Comparison of ENCODE assay signal across 37 cellular contexts in genomic region chr2:150522269-150522668, GRCh38. TPM values are rescaled to one million over a fixed set of nuclear protein-coding genes. Genes with fewer than 3 reads are reported as not detected.
"Had no signal": no experiment of that assay in that cellular context is flagged by ENCODE, and none has a peak within 500 bp of the region (broad histone marks: within the 10 kb centered on the region; RNA-seq: fewer than 3 reads in every experiment).

No MANE protein-coding gene starts in this region.

- H3K36me3 ChIP-seq: MG63, SJCRH30, WERI-Rb-1 had no signal

- H3K27ac ChIP-seq: SJCRH30, SK-N-MC, WERI-Rb-1 had no signal

- H3K27me3 Mint-ChIP-seq: activated CD4-positive, alpha-beta memory T cell treated with anti-CD3 and anti-CD28 coated beads, Interleukin-2, amount 10 ng/mL, durations not matched to agents 7 days and 5 days; activated CD8-positive, alpha-beta memory T cell treated with anti-CD3 and anti-CD28 coated beads, Interleukin-2, amount 10 ng/mL, durations not matched to agents 7 days and 5 days; activated naive CD8-positive, alpha-beta T cell treated with anti-CD3 and anti-CD28 coated beads, Interleukin-2, amount 10 ng/mL, durations not matched to agents 7 days and 5 days had no signal

- H3K9me3 Mint-ChIP-seq: activated naive CD8-positive, alpha-beta T cell treated with anti-CD3 and anti-CD28 coated beads, Interleukin-2, amount 10 ng/mL, durations not matched to agents 7 days and 5 days had no signal

- H3K27ac Mint-ChIP-seq: activated CD4-positive, alpha-beta memory T cell treated with anti-CD3 and anti-CD28 coated beads, Interleukin-2, amount 10 ng/mL, durations not matched to agents 7 days and 5 days; activated CD8-positive, alpha-beta memory T cell treated with anti-CD3 and anti-CD28 coated beads, Interleukin-2, amount 10 ng/mL, durations not matched to agents 7 days and 5 days; activated naive CD8-positive, alpha-beta T cell treated with anti-CD3 and anti-CD28 coated beads, Interleukin-2, amount 10 ng/mL, durations not matched to agents 7 days and 5 days; activated T-cell treated with anti-CD3 and anti-CD28 coated beads, Interleukin-2, amount 50 U/mL, for 72 hours; activated T-helper 17 cell treated with anti-CD3 and anti-CD28 coated beads, Interleukin-2, amount 50 U/mL, for 72 hours had no signal

- H3K4me3 ChIP-seq: MG63, SJCRH30, SK-N-MC had no signal

- FAIRE-seq: bronchial epithelial cell had no signal

- ATAC-seq: activated CD8-positive, alpha-beta memory T cell treated with anti-CD3 and anti-CD28 coated beads, Interleukin-2, amount 10 ng/mL, durations not matched to agents 7 days and 5 days; activated T-cell treated with anti-CD3 and anti-CD28 coated beads, Interleukin-2, amount 50 U/mL, for 72 hours; activated T-helper 17 cell treated with anti-CD3 and anti-CD28 coated beads, Interleukin-2, amount 50 U/mL, for 72 hours had no signal

- H3K9me3 ChIP-seq: MG63, SJCRH30 had no signal

- H3K36me3 Mint-ChIP-seq: activated CD8-positive, alpha-beta memory T cell treated with anti-CD3 and anti-CD28 coated beads, Interleukin-2, amount 10 ng/mL, durations not matched to agents 7 days and 5 days; activated naive CD8-positive, alpha-beta T cell treated with anti-CD3 and anti-CD28 coated beads, Interleukin-2, amount 10 ng/mL, durations not matched to agents 7 days and 5 days had no signal

- DNase-seq: activated CD4-positive, alpha-beta memory T cell treated with anti-CD3 and anti-CD28 coated beads, Interleukin-2, amount 10 ng/mL, durations not matched to agents 7 days and 5 days; activated CD4-positive, alpha-beta T cell treated with anti-CD3 and anti-CD28 coated beads for 1 hour; activated CD4-positive, alpha-beta T cell treated with anti-CD3 and anti-CD28 coated beads for 48 hours; activated CD4-positive, CD25-positive, alpha-beta regulatory T cell; activated CD8-positive, alpha-beta memory T cell treated with anti-CD3 and anti-CD28 coated beads for 24 hours; activated CD8-positive, alpha-beta memory T cell treated with anti-CD3 and anti-CD28 coated beads, Interleukin-2, amount 10 ng/mL, durations not matched to agents 7 days and 5 days; activated CD8-positive, alpha-beta memory T cell treated with anti-CD3 and anti-CD28 coated beads, Interleukin-2, amount 50 U/mL, for 48 hours; activated effector memory CD4-positive, alpha-beta T cell treated with anti-CD3 and anti-CD28 coated beads, Interleukin-2, amount 50 U/mL, for 16 hours; activated naive CD4-positive, alpha-beta T cell; activated naive CD4-positive, alpha-beta T cell treated with anti-CD3 and anti-CD28 coated beads, Interleukin-2, amount 50 U/mL, for 16 hours; activated naive CD8-positive, alpha-beta T cell treated with anti-CD3 and anti-CD28 coated beads, Interleukin-2, amount 10 ng/mL, durations not matched to agents 7 days and 5 days; activated T-cell treated with anti-CD3 and anti-CD28 coated beads, Interleukin-2, amount 50 U/mL, for 72 hours; caudate nucleus; cerebellar nuclear complex; Kasumi-1; KG1; MG63; NCI-H1048; NCI-H1105 treated with DMSO at 0.1 percent for 48 hours; NCI-H1436; NCI-H1694; NCI-H1930; NCI-H2081 treated with DMSO at 0.1 percent for 48 hours; NCI-H345; NCI-H524 treated with DMSO at 0.1 percent for 48 hours; NK-92 treated with Interleukin-12 subunit alpha and Interleukin-12 subunit beta, amount 100 ng/mL, for 24 hours; SHP77; SJCRH30; T1000; WERI-Rb-1 had no signal

- H3K4me3 Mint-ChIP-seq: activated CD4-positive, alpha-beta memory T cell treated with anti-CD3 and anti-CD28 coated beads, Interleukin-2, amount 10 ng/mL, durations not matched to agents 7 days and 5 days; activated CD8-positive, alpha-beta memory T cell treated with anti-CD3 and anti-CD28 coated beads, Interleukin-2, amount 10 ng/mL, durations not matched to agents 7 days and 5 days; activated naive CD8-positive, alpha-beta T cell treated with anti-CD3 and anti-CD28 coated beads, Interleukin-2, amount 10 ng/mL, durations not matched to agents 7 days and 5 days; activated T-cell treated with anti-CD3 and anti-CD28 coated beads, Interleukin-2, amount 50 U/mL, for 72 hours; activated T-helper 17 cell treated with anti-CD3 and anti-CD28 coated beads, Interleukin-2, amount 50 U/mL, for 72 hours; brain had no signal

- H3K4me1 Mint-ChIP-seq: activated CD4-positive, alpha-beta memory T cell treated with anti-CD3 and anti-CD28 coated beads, Interleukin-2, amount 10 ng/mL, durations not matched to agents 7 days and 5 days; activated CD8-positive, alpha-beta memory T cell treated with anti-CD3 and anti-CD28 coated beads, Interleukin-2, amount 10 ng/mL, durations not matched to agents 7 days and 5 days; activated naive CD8-positive, alpha-beta T cell treated with anti-CD3 and anti-CD28 coated beads, Interleukin-2, amount 10 ng/mL, durations not matched to agents 7 days and 5 days; activated T-helper 17 cell treated with anti-CD3 and anti-CD28 coated beads, Interleukin-2, amount 50 U/mL, for 72 hours had no signal

- H3K27me3 ChIP-seq: MG63, SJCRH30 had no signal

- H3K4me1 ChIP-seq: SJCRH30 had no signal

RNA-seq across cellular contexts. Expression of gene RND3, which starts 34.8 kb away (rescaled TPM):
- total RNA-seq: activated CD4-positive, alpha-beta memory T cell treated with anti-CD3 and anti-CD28 coated beads, Interleukin-2, amount 10 ng/mL, durations not matched to agents 7 days and 5 days; activated CD8-positive, alpha-beta memory T cell treated with anti-CD3 and anti-CD28 coated beads, Interleukin-2, amount 10 ng/mL, durations not matched to agents 7 days and 5 days; activated naive CD8-positive, alpha-beta T cell treated with anti-CD3 and anti-CD28 coated beads, Interleukin-2, amount 10 ng/mL, durations not matched to agents 7 days and 5 days; activated T-cell treated with anti-CD3 and anti-CD28 coated beads, Interleukin-2, amount 50 U/mL, for 72 hours; activated T-helper 17 cell treated with anti-CD3 and anti-CD28 coated beads, Interleukin-2, amount 50 U/mL, for 72 hours; OCI-LY7; T-helper 1 cell treated with Interleukin-12 subunit alpha and Interleukin-12 subunit beta and Interleukin-4 antibody, amounts not matched to agents 30 ng/mL and 1 ng/mL, for 36 hours; T-helper 2 cell treated with Interferon-gamma antibody and Interleukin-4, amounts not matched to agents 100 ng/mL and 5 ng/mL, for 36 hours had no signal
